ENCODE assay signal across 1 cellular context in genomic region chr16:79403534-79403933, GRCh38.
A peak's percentile ranks its signal among the peaks of the same experiment; 100 is the strongest.
TF ChIP-seq lines count a peak whose summit lies in the region.

No MANE protein-coding gene starts in this region.

TF ChIP-seq in HepG2, 621 proteins besides CTCF, POLR2A, EP300 and RAD21 (continued from another document):
- TF ChIP-seq GLMP (CRISPR knock-in tag; IDR thresholded peaks at IDR 0.05; ENCODE audit: borderline replicate concordance) = no peak
- peak; percentile 54 for TF ChIP-seq PAXIP1 (CRISPR knock-in tag; conservative IDR thresholded peaks at IDR 0.05)
- peak; percentile 27; the same call in 1 of the 2 replicates for TF ChIP-seq SALL1 (CRISPR knock-in tag; IDR thresholded peaks at IDR 0.05)
- TF ChIP-seq HHEX (CRISPR knock-in tag; IDR thresholded peaks at IDR 0.05) = no peak
- TF ChIP-seq, protein P1, sequence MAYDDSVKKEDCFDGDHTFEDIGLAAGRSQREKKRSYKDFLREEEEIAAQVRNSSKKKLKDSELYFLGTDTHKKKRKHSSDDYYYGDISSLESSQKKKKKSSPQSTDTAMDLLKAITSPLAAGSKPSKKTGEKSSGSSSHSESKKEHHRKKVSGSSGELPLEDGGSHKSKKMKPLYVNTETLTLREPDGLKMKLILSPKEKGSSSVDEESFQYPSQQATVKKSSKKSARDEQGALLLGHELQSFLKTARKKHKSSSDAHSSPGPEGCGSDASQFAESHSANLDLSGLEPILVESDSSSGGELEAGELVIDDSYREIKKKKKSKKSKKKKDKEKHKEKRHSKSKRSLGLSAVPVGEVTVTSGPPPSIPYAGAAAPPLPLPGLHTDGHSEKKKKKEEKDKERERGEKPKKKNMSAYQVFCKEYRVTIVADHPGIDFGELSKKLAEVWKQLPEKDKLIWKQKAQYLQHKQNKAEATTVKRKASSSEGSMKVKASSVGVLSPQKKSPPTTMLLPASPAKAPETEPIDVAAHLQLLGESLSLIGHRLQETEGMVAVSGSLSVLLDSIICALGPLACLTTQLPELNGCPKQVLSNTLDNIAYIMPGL (CRISPR knock-in tag; IDR thresholded peaks at IDR 0.05; ENCODE audit: borderline replicate concordance in 1 of 2, low read depth in 1 of 2) = no peak
- no peak for TF ChIP-seq ZBTB39 (CRISPR knock-in tag; IDR thresholded peaks at IDR 0.05)
- no peak for TF ChIP-seq ZNF367 (CRISPR knock-in tag; IDR thresholded peaks at IDR 0.05; ENCODE audit: borderline replicate concordance)
- TF ChIP-seq FOSL1 (CRISPR knock-in tag; IDR thresholded peaks at IDR 0.05; ENCODE audit: borderline replicate concordance) = no peak
